In the genomic region with DNA sequence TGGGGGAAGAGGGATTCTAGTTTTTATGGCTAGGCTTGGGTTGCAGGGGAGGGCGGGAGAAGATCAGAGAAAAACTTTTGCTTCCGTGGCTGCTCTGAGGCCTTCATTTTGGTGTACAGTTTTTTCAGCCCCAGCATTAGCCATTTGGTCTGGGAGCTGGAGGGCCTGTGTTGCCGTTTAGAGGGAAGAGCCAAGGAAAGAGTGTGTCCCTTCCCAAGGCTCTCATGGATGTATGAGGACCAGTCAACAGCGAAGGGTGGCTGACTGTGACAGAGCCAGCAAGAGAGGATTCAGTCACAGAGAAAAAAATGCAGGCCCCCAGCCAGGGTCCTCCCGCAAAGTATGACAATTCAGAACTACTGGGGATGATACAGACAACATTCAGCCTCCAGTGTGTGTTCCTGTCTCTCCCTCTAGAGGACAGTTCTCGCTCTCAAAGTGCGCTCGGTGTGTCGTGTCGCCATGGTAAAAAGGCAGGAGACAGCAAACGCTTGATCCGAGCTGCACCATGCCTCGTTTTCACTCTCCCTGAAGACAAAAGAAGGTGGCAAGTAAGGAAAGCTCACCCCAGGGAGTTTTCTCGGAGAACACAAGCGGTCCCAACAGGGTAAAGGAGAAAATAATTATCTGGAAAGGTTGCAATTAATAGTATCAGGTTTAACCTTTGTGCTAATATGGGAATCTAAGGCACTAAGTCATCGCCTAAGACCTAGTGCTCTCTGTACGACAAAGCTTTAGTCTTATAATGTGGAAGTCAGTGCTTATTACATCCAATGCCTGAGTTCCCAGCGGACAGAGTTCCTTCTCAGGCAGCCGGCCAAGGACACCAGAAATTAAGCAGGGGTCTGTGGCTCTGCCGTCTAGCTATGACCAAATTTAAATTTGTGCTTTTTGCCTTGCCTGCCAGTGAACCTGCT, we compare ENCODE assay signal across 11 cellular contexts.
DNase-seq lines count a peak whose midpoint lies in the region; ATAC-seq and TF ChIP-seq lines count a peak whose summit lies in the region.
"Had no signal": no experiment of that assay in that cellular context is flagged by ENCODE, and none has a peak within 500 bp of the region (broad histone marks: within the 10 kb centered on the region; RNA-seq: fewer than 3 reads in every experiment).

No MANE protein-coding gene starts in this region.

- H3K27ac ChIP-seq in HCT116 (ENCODE audit: low read depth, low read length): no peak overlapping the region
- no peak overlapping the region for H3K27ac ChIP-seq in hepatocyte
- H3K27ac ChIP-seq: neutrophil had no signal

- no peaks in the 10 kb centered on the region for H3K27me3 ChIP-seq in HCT116 (ENCODE audit: insufficient read depth, low read length)
- no peaks in the 10 kb centered on the region for H3K27me3 ChIP-seq in hepatocyte
- H3K27me3 ChIP-seq: neutrophil had no signal

- RAD21 ChIA-PET in HCT116 (lab: Charles Lee; ENCODE audit: low non-redundant PET in 1 of 2, low total read pairs in 2 of 2, uncharacterized antibody in 2 of 2, unreplicated experiment in 2 of 2): no interaction called here

- H3K36me3 ChIP-seq in HCT116 (ENCODE audit: control insufficient read depth in 1 of 2, insufficient read depth in 2 of 2, low read length in 2 of 2) (no peaks in the 10 kb centered on the region), hepatocyte (replicated peaks; ENCODE audit: insufficient read depth, low read depth) (no peaks in the 10 kb centered on the region)
- H3K36me3 ChIP-seq: neutrophil had no signal

- no peak for TF ChIP-seq POLR2A in HCT116 (IDR thresholded peaks at IDR 0.05; ENCODE audit: borderline replicate concordance, extremely low read depth, insufficient read depth, insufficient read length)

- H3K4me3 ChIP-seq in HCT116 (replicated peaks in 1 of 2; ENCODE audit: low read depth in 1 of 2, low read length in 2 of 2): no peak overlapping the region
- no peak overlapping the region for H3K4me3 ChIP-seq in hepatocyte

- H3K4me1 Mint-ChIP-seq in activated T-helper 17 cell treated with anti-CD3 and anti-CD28 coated beads, Interleukin-2, amount 50 U/mL, for 72 hours: no peaks in the 10 kb centered on the region

- no peaks in the 10 kb centered on the region for H4K20me1 ChIP-seq in HCT116 (ENCODE audit: insufficient read depth)
- no peaks in the 10 kb centered on the region for H4K20me1 ChIP-seq in hepatocyte (ENCODE audit: insufficient read depth, poor library complexity, severe bottlenecking)

- H3K9me2 ChIP-seq in HCT116 (ENCODE audit: insufficient read depth) (no peaks in the 10 kb centered on the region), hepatocyte (replicated peaks; ENCODE audit: insufficient read depth) (no peaks in the 10 kb centered on the region)

- H3K9me3 Mint-ChIP-seq in activated T-helper 17 cell treated with anti-CD3 and anti-CD28 coated beads, Interleukin-2, amount 50 U/mL, for 72 hours: no peaks in the 10 kb centered on the region

- H3K36me3 Mint-ChIP-seq in activated T-helper 17 cell treated with anti-CD3 and anti-CD28 coated beads, Interleukin-2, amount 50 U/mL, for 72 hours (ENCODE audit: low read depth): no peaks in the 10 kb centered on the region

- intact Hi-C loops in HCT116 (cut with micrococcal nuclease): no loop called here

- H3K79me2 ChIP-seq in HCT116 (ENCODE audit: insufficient read depth, low read length) (no peaks in the 10 kb centered on the region), hepatocyte (no peaks in the 10 kb centered on the region)

- TF ChIP-seq RAD21 in HCT116 (IDR thresholded peaks at IDR 0.05; ENCODE audit: low read depth): peak; percentile 37; the same call in 1 of the 2 replicates

- no TSS peak for BruUV-seq in HCT116 (replicated peaks; lab: Mats Ljungman, UMichigan)

- no peaks in the 10 kb centered on the region for H3K4me1 ChIP-seq in HCT116 (ENCODE audit: control insufficient read depth in 1 of 2, insufficient read depth in 2 of 2, low read length in 2 of 2)
- no peaks in the 10 kb centered on the region for H3K4me1 ChIP-seq in hepatocyte (ENCODE audit: insufficient read depth)

- no peaks in the 10 kb centered on the region for H3K27me3 Mint-ChIP-seq in activated T-helper 17 cell treated with anti-CD3 and anti-CD28 coated beads, Interleukin-2, amount 50 U/mL, for 72 hours

- ATAC-seq in HCT116 (peak; percentile 74), HG02610 (IDR thresholded peaks at IDR 0.05; ENCODE audit: unreplicated experiment) (no peak)
- no peak for ATAC-seq in activated T-helper 17 cell treated with anti-CD3 and anti-CD28 coated beads, Interleukin-2, amount 50 U/mL, for 72 hours (replicated peaks)

- H3K4me3 Mint-ChIP-seq in activated T-helper 17 cell treated with anti-CD3 and anti-CD28 coated beads, Interleukin-2, amount 50 U/mL, for 72 hours: no peak overlapping the region

- H3K4me2 ChIP-seq in HCT116 (ENCODE audit: low read length) (no peak overlapping the region), hepatocyte (peak overlapping the region; percentile 61)

- no peak overlapping the region for H2AFZ ChIP-seq in HCT116 (ENCODE audit: low read depth, low read length, poor library complexity, severe bottlenecking)
- peak overlapping the region; percentile 26 for H2AFZ ChIP-seq in hepatocyte

- TF ChIP-seq CTCF in HCT116 (IDR thresholded peaks at IDR 0.05 in 2 of 3, conservative IDR thresholded peaks at IDR 0.05 in 1 of 3; ENCODE audit: borderline replicate concordance in 1 of 3, insufficient read depth in 1 of 3, low read depth in 2 of 3, low read length in 2 of 3): peak in 1 of 3 experiments; percentile 27; a peak in 1 of 6 replicates
- peak; percentile 53 for TF ChIP-seq CTCF in hepatocyte (IDR thresholded peaks at IDR 0.05; ENCODE audit: poor library complexity)

- H3K9ac ChIP-seq in HCT116 (ENCODE audit: low read length): no peak overlapping the region

- CTCF ChIA-PET in HCT116 (lab: Charles Lee): interaction anchor here (0.9 kb wide), 1 partner anchor 111 kb away, joined by 3 read pairs; no protein-coding TSS in a partner anchor

- WGBS in hepatocyte (ENCODE audit: low lambda C conversion rate, missing lambda C conversion rate): 39% methylated on average over 20 of the region's 20 CpGs

- DNase-seq in HCT116 (ENCODE audit: low read depth, low spot score): no peak
- DNase-seq in anterior cingulate cortex (lab: John Stamatoyannopoulos, UW): peak in 47 of 58 donors; percentile 6 to 75 (median 42)
- DNase-seq in hepatocyte (ENCODE audit: low spot score): peak; percentile 66
- DNase-seq in renal cortical epithelial cell (ENCODE audit: low read depth): peak; percentile 33
- DNase-seq in UCSD-AML1 (lab: John Stamatoyannopoulos, UW; ENCODE audit: unreplicated experiment): no peak
- no peak for DNase-seq in activated gamma-delta T cell treated with Interleukin-2 at 50 U/mL for 16 hours
- DNase-seq: activated CD8-positive, alpha-beta memory T cell treated with anti-CD3 and anti-CD28 coated beads, Interleukin-2, amount 50 U/mL, for 4 hours; Karpas-422 had no signal

- H3K9me3 ChIP-seq in HCT116 (ENCODE audit: control insufficient read depth in 1 of 2, insufficient read depth in 1 of 2, low read depth in 1 of 2, low read length in 2 of 2) (no peaks in the 10 kb centered on the region), hepatocyte (ENCODE audit: low read depth) (no peaks in the 10 kb centered on the region)
- H3K9me3 ChIP-seq: neutrophil had no signal

- POLR2A ChIA-PET in HCT116 (lab: Charles Lee): no interaction called here

- no peak overlapping the region for H3K27ac Mint-ChIP-seq in activated T-helper 17 cell treated with anti-CD3 and anti-CD28 coated beads, Interleukin-2, amount 50 U/mL, for 72 hours

TF ChIP-seq in HCT116, 20 proteins besides CTCF, POLR2A, EP300 and RAD21:
- TF ChIP-seq EGR1 (IDR thresholded peaks at IDR 0.05; ENCODE audit: low read depth): no peak
- TF ChIP-seq ELF1 (IDR thresholded peaks at IDR 0.05; ENCODE audit: borderline replicate concordance, low read depth): no peak
- no peak for TF ChIP-seq SRF (IDR thresholded peaks at IDR 0.05; ENCODE audit: low read depth)
- no peak for TF ChIP-seq YY1 (IDR thresholded peaks at IDR 0.05; ENCODE audit: extremely low read depth, insufficient replicate concordance, low read depth, low read length)
- TF ChIP-seq CEBPB (IDR thresholded peaks at IDR 0.05; ENCODE audit: low read depth): no peak
- TF ChIP-seq, protein P1, sequence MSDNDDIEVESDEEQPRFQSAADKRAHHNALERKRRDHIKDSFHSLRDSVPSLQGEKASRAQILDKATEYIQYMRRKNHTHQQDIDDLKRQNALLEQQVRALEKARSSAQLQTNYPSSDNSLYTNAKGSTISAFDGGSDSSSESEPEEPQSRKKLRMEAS (IDR thresholded peaks at IDR 0.05): no peak
- TF ChIP-seq FOSL1 (IDR thresholded peaks at IDR 0.05; ENCODE audit: low read depth): no peak
- no peak for TF ChIP-seq REST (IDR thresholded peaks at IDR 0.05; ENCODE audit: low read depth)

Comparison
In these comparisons a context has a peak if more than half of its experiments do, and no peak if none do; other contexts are left out.
1. DNase-seq: peak in anterior cingulate cortex (47 of 58), hepatocyte (single experiment) and renal cortical epithelial cell (single experiment); none in HCT116 (single experiment), UCSD-AML1 (single experiment) and activated gamma-delta T cell treated with Interleukin-2 at 50 U/mL for 16 hours (single experiment).